ENCODE assay signal across 9 cellular contexts in the genomic region with DNA sequence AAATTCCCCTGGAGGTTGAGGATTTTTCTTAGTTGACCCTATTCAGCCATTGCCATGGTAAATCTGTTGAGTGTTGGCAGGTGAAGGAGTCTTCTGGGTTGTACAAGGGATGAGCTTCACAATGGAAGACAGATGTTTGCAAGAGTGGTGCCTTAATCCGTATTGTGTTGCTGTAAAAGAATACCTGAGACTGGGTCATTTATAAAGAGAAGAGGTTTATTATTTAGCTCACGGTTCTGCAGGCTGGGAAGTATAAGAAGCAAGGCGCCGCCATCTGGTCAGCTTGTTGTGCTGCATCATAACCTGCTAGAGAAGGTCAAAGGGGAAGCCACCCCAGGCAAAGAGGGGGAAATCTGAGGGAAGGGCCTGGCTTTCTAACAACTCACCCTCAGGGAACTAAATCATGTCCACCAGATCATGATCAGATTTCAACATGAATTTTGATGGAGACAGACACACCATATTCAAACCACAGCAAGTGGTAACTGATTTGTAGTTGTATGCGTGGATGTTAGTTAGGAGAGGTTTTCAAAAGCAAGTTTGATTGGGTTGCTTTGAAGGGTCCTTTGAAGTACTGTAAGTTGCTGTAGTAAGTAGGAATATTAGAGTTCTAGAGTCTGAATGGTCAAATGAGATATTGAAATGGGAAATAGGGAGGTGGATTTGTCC. TPM values are rescaled to one million over a fixed set of nuclear protein-coding genes. Genes with fewer than 3 reads are reported as not detected.
DNase-seq lines count a peak whose midpoint lies in the region; ATAC-seq and TF ChIP-seq lines count a peak whose summit lies in the region.
"Had no signal": no experiment of that assay in that cellular context is flagged by ENCODE, and none has a peak within 500 bp of the region (broad histone marks: within the 10 kb centered on the region; RNA-seq: fewer than 3 reads in every experiment).

No MANE protein-coding gene starts in this region.

- BruUV-seq in MCF 10A (replicated peaks; lab: Mats Ljungman, UMichigan), result no TSS peak

- TF ChIP-seq CTCF in MCF 10A (IDR thresholded peaks at IDR 0.05; ENCODE audit: unreplicated experiment), result peak; percentile 57
- peak in 10 of 11 experiments; percentile 29 to 75 (median 58) for TF ChIP-seq CTCF in spleen (IDR thresholded peaks at IDR 0.05 in 8 of 11, conservative IDR thresholded peaks at IDR 0.05 in 3 of 11)

- CTCF ChIA-PET in MCF 10A (lab: Yijun Ruan, JAX), result interaction anchor here (0.8 to 3.8 kb wide), 26 partner anchors 11 to 463 kb away, joined by 3 to 59 read pairs (median 4); no protein-coding TSS in a partner anchor

- peak; percentile 21 for DNase-seq in AG08395 (ENCODE audit: low spot score)
- peak; percentile 10 for DNase-seq in GM19240 (ENCODE audit: insufficient read length, low spot score)
- DNase-seq in NCI-H1105 (lab: John Stamatoyannopoulos, UW), result peak; percentile 25
- DNase-seq in T-helper 17 cell, result peak; percentile 20 to 43 (median 24)
- DNase-seq in MCF 10A (ENCODE audit: unreplicated experiment), result peak; percentile 85
- DNase-seq in iris pigment epithelial cell (ENCODE audit: low read depth), result peak; percentile 75
- peak; percentile 89 for DNase-seq in spleen

- peaks cover 0 to 74% (median 49%) of the 10 kb centered on the region in 6 donors for H3K4me1 ChIP-seq in spleen

- H3K27me3 Mint-ChIP-seq in T-helper 17 cell (no peaks in the 10 kb centered on the region), MCF 10A (ENCODE audit: insufficient read depth, unreplicated experiment) (no peaks in the 10 kb centered on the region)

- H3K36me3 Mint-ChIP-seq in T-helper 17 cell (ENCODE audit: low read depth), result no peaks in the 10 kb centered on the region
- H3K36me3 Mint-ChIP-seq in MCF 10A (ENCODE audit: insufficient read depth, unreplicated experiment), result peaks cover 13% of the 10 kb centered on the region

- no peak overlapping the region for H3K27ac ChIP-seq in spleen

- peak; percentile 29 for ATAC-seq in T-helper 17 cell
- no peak for ATAC-seq in HG03045 (IDR thresholded peaks at IDR 0.05; ENCODE audit: unreplicated experiment)

- H3K9me3 ChIP-seq in T-helper 17 cell (ENCODE audit: control insufficient read depth, low read length, poor library complexity, severe bottlenecking) (no peaks in the 10 kb centered on the region), spleen (no peaks in the 10 kb centered on the region)

- 33 to 46% (median 36%) methylated on average over 5 of the region's 5 CpGs for WGBS in spleen, 5 donors

- POLR2A ChIA-PET in MCF 10A (lab: Yijun Ruan, JAX), result interaction anchor here (0.6 to 9.7 kb wide), 34 partner anchors 9 to 499 kb away, joined by 3 to 229 read pairs (median 10); a partner anchor contains a TSS

- H3K4me3 Mint-ChIP-seq in T-helper 17 cell (no peak overlapping the region), MCF 10A (ENCODE audit: unreplicated experiment) (peak overlapping the region; percentile 97)

- H3K36me3 ChIP-seq in spleen, result no peaks in the 10 kb centered on the region

- peak overlapping the region; percentile 59 for H3K27ac Mint-ChIP-seq in T-helper 17 cell
- H3K27ac Mint-ChIP-seq in MCF 10A (ENCODE audit: low read depth, unreplicated experiment), result peak overlapping the region; percentile 65
- H3K27ac Mint-ChIP-seq: stimulated activated naive CD8-positive, alpha-beta T cell treated with anti-CD3 and anti-CD28 coated beads, Interleukin-15, Interleukin-2, amounts not matched to agents 100 ng/mL and 50 ng/mL, for 24 hours had no signal

- intact Hi-C loops in MCF 10A (cut with micrococcal nuclease) (loop anchor here (1.0 to 5.0 kb wide), 4 partner anchors 208 to 1042 kb away; no protein-coding TSS in a partner anchor), spleen (cut with DNase I; ENCODE audit: low total_unique reads) (loop anchor here (5.0 to 10.0 kb wide), 2 partner anchors 204 to 452 kb away; no protein-coding TSS in a partner anchor)

- no peak overlapping the region for H3K4me3 ChIP-seq in spleen

- H3K4me1 Mint-ChIP-seq in T-helper 17 cell, result peaks cover 15% of the 10 kb centered on the region
- peaks cover 19% of the 10 kb centered on the region for H3K4me1 Mint-ChIP-seq in MCF 10A (ENCODE audit: insufficient read depth, unreplicated experiment)

- TF ChIP-seq POLR2A in spleen (IDR thresholded peaks at IDR 0.05), result no peak

- H3K9me3 Mint-ChIP-seq in MCF 10A (ENCODE audit: unreplicated experiment), result no peaks in the 10 kb centered on the region
- H3K9me3 Mint-ChIP-seq: stimulated activated naive CD8-positive, alpha-beta T cell treated with anti-CD3 and anti-CD28 coated beads, Interleukin-15, Interleukin-2, amounts not matched to agents 100 ng/mL and 50 ng/mL, for 24 hours had no signal

- H3K27me3 ChIP-seq in spleen (replicated peaks in 1 of 7), result no peaks in the 10 kb centered on the region

RNA-seq across cellular contexts. Expression of a gene that starts 2.5 kb away (rescaled TPM):
- total RNA-seq in T-helper 17 cell (10 to 100 TPM; 66.3 to 73.2 TPM), MCF 10A (2022) (147 and 167 TPM in 2 replicates), spleen (100 to 1,000 TPM in 3 of 7 donors, 10 to 100 TPM in 4; 77.1 to 192 (median 94.6) TPM)
- polyA plus RNA-seq in spleen, result 10 to 100 TPM in 1 of 3 donors, 1 to 10 TPM in 2; 5.7 to 11.5 (median 8.7) TPM

Comparison
In these comparisons a context has a peak if more than half of its experiments do, and no peak if none do; other contexts are left out.
1. DNase-seq: peak in every context shown above with its lines; median percentile 89 in spleen; 85 in MCF 10A; 75 in iris pigment epithelial cell; 25 in NCI-H1105; 24 in T-helper 17 cell; 21 in AG08395; 10 in GM19240.